1 cellular context compared by ENCODE assay signal in the genomic region with DNA sequence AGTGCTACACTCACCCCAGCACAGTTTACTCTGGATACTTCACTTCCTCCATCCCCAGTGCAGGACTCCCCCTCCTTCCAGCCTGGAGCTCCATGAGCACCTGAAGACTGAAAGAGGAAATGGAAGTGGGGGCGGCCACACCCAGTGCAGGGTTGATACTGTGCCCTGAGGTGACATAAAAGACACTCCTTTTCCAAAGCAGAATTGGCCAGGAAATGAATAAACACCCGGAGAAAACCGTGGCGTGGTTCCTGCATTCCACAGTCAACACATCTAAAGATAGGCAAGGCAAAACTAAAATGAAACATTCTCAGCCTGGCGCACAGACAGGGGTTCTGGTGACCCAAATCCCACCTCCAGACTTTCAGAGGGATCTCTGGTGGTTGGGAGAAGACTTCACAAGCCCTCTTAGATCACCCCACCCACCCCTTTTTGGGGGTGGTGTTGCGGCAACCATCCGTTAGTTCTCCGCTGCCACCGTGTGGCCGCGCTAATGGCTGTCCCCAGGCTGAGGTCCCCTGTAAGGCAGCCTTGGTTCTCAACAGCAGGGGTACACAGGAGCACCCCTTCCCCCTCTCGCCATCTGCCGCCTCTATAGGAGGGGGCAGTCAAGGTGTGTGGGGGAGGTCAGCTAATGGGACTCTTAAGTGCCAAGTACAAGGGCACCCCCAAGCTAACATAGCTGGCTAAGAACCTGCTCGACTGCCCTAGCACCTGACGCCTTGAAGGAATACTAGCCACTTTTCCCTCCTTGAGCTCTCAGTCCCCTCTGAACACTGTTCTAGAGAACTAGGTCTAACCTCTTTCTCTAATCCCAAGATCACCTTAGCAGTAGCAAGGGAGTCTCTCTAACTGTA.
TF ChIP-seq lines count a peak whose summit lies in the region.

No MANE protein-coding gene starts in this region.

TF ChIP-seq in HEK293, 187 proteins besides CTCF, POLR2A, EP300 and RAD21 (continued from another document):
- TF ChIP-seq PRDM2 (tag by site-specific recombination; IDR thresholded peaks at IDR 0.05; ENCODE audit: borderline replicate concordance) (no peak), EGR2 (tag by site-specific recombination; IDR thresholded peaks at IDR 0.05; ENCODE audit: low read depth) (peak; percentile 40; the same call in 1 of the 2 replicates), PATZ1 (tag by site-specific recombination; IDR thresholded peaks at IDR 0.05) (0 out of 2 replicates have a peak, but pooled peaks have one; percentile 32), ZNF362 (tag by site-specific recombination; IDR thresholded peaks at IDR 0.05) (no peak), ZNF202 (tag by site-specific recombination; IDR thresholded peaks at IDR 0.05; ENCODE audit: borderline replicate concordance) (no peak), ZNF335 (tag by site-specific recombination; conservative IDR thresholded peaks at IDR 0.05) (peak; percentile 60), ZNF830 (tag by site-specific recombination; IDR thresholded peaks at IDR 0.05; ENCODE audit: low read depth) (no peak), GLIS2 (tag by site-specific recombination; IDR thresholded peaks at IDR 0.05) (peak; percentile 31; the same call in 1 of the 2 replicates), PRDM4 (tag by site-specific recombination; IDR thresholded peaks at IDR 0.05) (no peak), ZFHX2 (tag by site-specific recombination; conservative IDR thresholded peaks at IDR 0.05) (peak; percentile 76), ZNF324 (tag by site-specific recombination; IDR thresholded peaks at IDR 0.05) (no peak), ZNF654 (tag by site-specific recombination; IDR thresholded peaks at IDR 0.05; ENCODE audit: low read depth) (peak; percentile 60), ZNF544 (tag by site-specific recombination; IDR thresholded peaks at IDR 0.05) (no peak), ZNF16 (tag by site-specific recombination; IDR thresholded peaks at IDR 0.05; ENCODE audit: low read depth) (no peak), RBAK (tag by site-specific recombination; IDR thresholded peaks at IDR 0.05) (no peak), ZNF701 (tag by site-specific recombination; IDR thresholded peaks at IDR 0.05) (no peak), ZNF280D (tag by site-specific recombination; IDR thresholded peaks at IDR 0.05) (no peak), ZNF704 (tag by site-specific recombination; IDR thresholded peaks at IDR 0.05) (no peak), ZNF350 (tag by site-specific recombination; IDR thresholded peaks at IDR 0.05) (no peak), ZNF354C (tag by site-specific recombination; IDR thresholded peaks at IDR 0.05; ENCODE audit: borderline replicate concordance, low read depth) (no peak), ZFP3 (tag by site-specific recombination; IDR thresholded peaks at IDR 0.05; ENCODE audit: low read depth) (no peak), ELK4 (IDR thresholded peaks at IDR 0.05; ENCODE audit: borderline replicate concordance, low read depth, low read length) (no peak), ZIC2 (tag by site-specific recombination; IDR thresholded peaks at IDR 0.05) (no peak), ZNF398 (tag by site-specific recombination; IDR thresholded peaks at IDR 0.05) (peak; percentile 35; the same call in 1 of the 2 replicates)
- TF ChIP-seq, protein P1, sequence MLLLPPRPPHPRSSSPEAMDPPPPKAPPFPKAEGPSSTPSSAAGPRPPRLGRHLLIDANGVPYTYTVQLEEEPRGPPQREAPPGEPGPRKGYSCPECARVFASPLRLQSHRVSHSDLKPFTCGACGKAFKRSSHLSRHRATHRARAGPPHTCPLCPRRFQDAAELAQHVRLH (tag by site-specific recombination; IDR thresholded peaks at IDR 0.05): no peak
- TF ChIP-seq, protein P2, sequence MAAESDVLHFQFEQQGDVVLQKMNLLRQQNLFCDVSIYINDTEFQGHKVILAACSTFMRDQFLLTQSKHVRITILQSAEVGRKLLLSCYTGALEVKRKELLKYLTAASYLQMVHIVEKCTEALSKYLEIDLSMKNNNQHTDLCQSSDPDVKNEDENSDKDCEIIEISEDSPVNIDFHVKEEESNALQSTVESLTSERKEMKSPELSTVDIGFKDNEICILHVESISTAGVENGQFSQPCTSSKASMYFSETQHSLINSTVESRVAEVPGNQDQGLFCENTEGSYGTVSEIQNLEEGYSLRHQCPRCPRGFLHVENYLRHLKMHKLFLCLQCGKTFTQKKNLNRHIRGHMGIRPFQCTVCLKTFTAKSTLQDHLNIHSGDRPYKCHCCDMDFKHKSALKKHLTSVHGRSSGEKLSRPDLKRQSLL (tag by site-specific recombination; IDR thresholded peaks at IDR 0.05): no peak
TF ChIP-seq in HEK293: peak in this region for 7.
